Comparison of ENCODE assay signal across 17 cellular contexts in the genomic region with DNA sequence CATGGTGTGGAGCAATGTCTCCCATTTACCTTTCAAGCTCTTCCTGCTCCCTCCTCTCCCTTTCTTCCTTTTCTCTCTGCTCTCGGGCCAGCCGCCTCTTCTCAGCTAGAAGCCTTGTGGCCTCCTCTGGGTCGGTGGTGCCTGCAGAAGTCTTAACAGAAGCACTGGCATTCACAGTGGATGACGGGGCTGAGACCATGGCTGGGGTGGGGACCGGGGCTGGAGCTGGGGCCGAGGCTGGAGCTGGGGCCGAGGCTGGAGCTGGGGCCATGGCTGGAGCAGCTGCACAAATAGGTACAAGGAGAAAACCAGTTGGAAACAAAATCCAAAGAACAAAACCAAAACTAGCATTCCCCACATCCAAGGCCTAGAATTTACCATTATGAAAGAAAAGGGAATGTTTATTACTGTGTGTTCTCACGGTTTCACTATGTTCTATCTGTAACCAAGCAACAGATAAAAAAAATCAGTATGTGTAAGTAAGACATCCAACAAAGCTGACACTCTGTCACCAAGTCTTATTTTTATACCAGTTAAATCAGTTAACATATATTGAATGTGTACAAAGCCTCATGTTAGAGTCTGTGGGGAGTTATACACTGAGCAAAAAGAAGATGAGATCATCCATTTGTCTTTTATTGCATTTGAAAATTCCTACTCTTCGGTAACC.
DNase-seq lines count a peak whose midpoint lies in the region; ATAC-seq and FAIRE-seq lines count a peak whose summit lies in the region.
"Had no signal": no experiment of that assay in that cellular context is flagged by ENCODE, and none has a peak within 500 bp of the region (broad histone marks: within the 10 kb centered on the region; RNA-seq: fewer than 3 reads in every experiment).

No MANE protein-coding gene starts in this region.

- DNase-seq in substantia nigra (lab: John Stamatoyannopoulos, UW) (no peak), left colon (no peak), NCI-H1417 treated with DMSO at 0.1 percent for 48 hours (lab: John Stamatoyannopoulos, UW) (no peak)
- DNase-seq: CD8-positive, alpha-beta T cell; COR-L47; DMS153; DMS79 treated with DMSO at 0.1 percent for 48 hours; EL; H7 had no signal

- H3K27ac ChIP-seq in cingulate gyrus (ENCODE audit: low read depth, low read length) (peak overlapping the region; percentile 82), substantia nigra (ENCODE audit: low read depth, low read length, poor library complexity, severe bottlenecking) (peak overlapping the region; percentile 35)
- H3K27ac ChIP-seq: A549 had no signal

- intact Hi-C loops in left colon (cut with DNase I, micrococcal nuclease) = no loop called here

- FAIRE-seq in islet of Langerhans (lab: Jason Lieb, UNC) = peak; percentile 75
- FAIRE-seq: A549, D721Med, G401.6, GM12892 had no signal

- ATAC-seq in HG03280 (IDR thresholded peaks at IDR 0.05; ENCODE audit: unreplicated experiment) (no peak), left colon (no peak)
- ATAC-seq: A549; CD8-positive, alpha-beta T cell; GM23338 had no signal
